8 cellular contexts compared by ENCODE assay signal in genomic region chr18:23871410-23871809, GRCh38.
DNase-seq lines count a peak whose midpoint lies in the region; ATAC-seq and TF ChIP-seq lines count a peak whose summit lies in the region.

No MANE protein-coding gene starts in this region.

- no peaks in the 10 kb centered on the region for H3K36me3 ChIP-seq in BLaER1
- H3K36me3 ChIP-seq in left ventricle myocardium inferior, result no peaks in the 10 kb centered on the region

- DNase-seq in NCI-H1105 (lab: John Stamatoyannopoulos, UW), result peak; percentile 54
- DNase-seq in activated CD8-positive, alpha-beta T cell treated with anti-CD3 and anti-CD28 coated beads, Interleukin-2, amount 10 ng/mL, durations not matched to agents 7 days and 5 days, result peak; percentile 84
- DNase-seq in left ventricle myocardium inferior, result peak; percentile 29
- no peak for DNase-seq in C1 segment of cervical spinal cord (lab: John Stamatoyannopoulos, UW)
- no peak for DNase-seq in retina

- peaks cover 79% of the 10 kb centered on the region for H3K4me1 ChIP-seq in BLaER1
- peaks cover 10% of the 10 kb centered on the region for H3K4me1 ChIP-seq in left ventricle myocardium inferior

- H3K9me3 Mint-ChIP-seq in activated CD8-positive, alpha-beta T cell treated with anti-CD3 and anti-CD28 coated beads, Interleukin-2, amount 10 ng/mL, durations not matched to agents 7 days and 5 days (ENCODE audit: insufficient read depth), result no peaks in the 10 kb centered on the region
- no peaks in the 10 kb centered on the region for H3K9me3 Mint-ChIP-seq in stimulated activated memory B cell treated with anti-CD40 and anti-IgM and Interleukin-4, amounts not matched to agents 10 μg/mL and 1 μg/mL and 100 μg/mL, for 72 hours

- H3K27me3 ChIP-seq in BLaER1 (no peaks in the 10 kb centered on the region), left ventricle myocardium inferior (ENCODE audit: low read depth) (no peaks in the 10 kb centered on the region)

- peaks cover 3% of the 10 kb centered on the region for H3K36me3 Mint-ChIP-seq in activated CD8-positive, alpha-beta T cell treated with anti-CD3 and anti-CD28 coated beads, Interleukin-2, amount 10 ng/mL, durations not matched to agents 7 days and 5 days (ENCODE audit: low read depth)
- no peaks in the 10 kb centered on the region for H3K36me3 Mint-ChIP-seq in stimulated activated memory B cell treated with anti-CD40 and anti-IgM and Interleukin-4, amounts not matched to agents 10 μg/mL and 1 μg/mL and 100 μg/mL, for 72 hours

- intact Hi-C loops in left ventricle myocardium inferior (cut with micrococcal nuclease), result no loop called here

- peak overlapping the region; percentile 80 for H3K4me2 ChIP-seq in BLaER1

- peak overlapping the region; percentile 87 for H3K27ac Mint-ChIP-seq in activated CD8-positive, alpha-beta T cell treated with anti-CD3 and anti-CD28 coated beads, Interleukin-2, amount 10 ng/mL, durations not matched to agents 7 days and 5 days
- peak overlapping the region; percentile 40 for H3K27ac Mint-ChIP-seq in stimulated activated memory B cell treated with anti-CD40 and anti-IgM and Interleukin-4, amounts not matched to agents 10 μg/mL and 1 μg/mL and 100 μg/mL, for 72 hours

- H3K4me3 ChIP-seq in BLaER1 (no peak overlapping the region), left ventricle myocardium inferior (no peak overlapping the region)

- peak overlapping the region; percentile 67 for H3K4me3 Mint-ChIP-seq in activated CD8-positive, alpha-beta T cell treated with anti-CD3 and anti-CD28 coated beads, Interleukin-2, amount 10 ng/mL, durations not matched to agents 7 days and 5 days
- H3K4me3 Mint-ChIP-seq in stimulated activated memory B cell treated with anti-CD40 and anti-IgM and Interleukin-4, amounts not matched to agents 10 μg/mL and 1 μg/mL and 100 μg/mL, for 72 hours, result no peak overlapping the region

- ATAC-seq in GM21360 (IDR thresholded peaks at IDR 0.05; ENCODE audit: unreplicated experiment), result peak; percentile 81
- peak; percentile 99 for ATAC-seq in activated CD8-positive, alpha-beta T cell treated with anti-CD3 and anti-CD28 coated beads, Interleukin-2, amount 10 ng/mL, durations not matched to agents 7 days and 5 days
- ATAC-seq in stimulated activated memory B cell treated with anti-CD40 and anti-IgM and Interleukin-4, amounts not matched to agents 10 μg/mL and 1 μg/mL and 100 μg/mL, for 72 hours, result peak; percentile 89

- CTCF ChIA-PET in activated CD8-positive, alpha-beta T cell treated with anti-CD3 and anti-CD28 coated beads, Interleukin-2, amount 10 ng/mL, durations not matched to agents 7 days and 5 days (lab: Charles Lee), result interaction anchor here (1.2 to 1.6 kb wide), 3 partner anchors 9 to 47 kb away, joined by 3 to 4 read pairs (median 4); no protein-coding TSS in a partner anchor

- H4K20me1 ChIP-seq in BLaER1, result no peaks in the 10 kb centered on the region

- H3K4me1 Mint-ChIP-seq in activated CD8-positive, alpha-beta T cell treated with anti-CD3 and anti-CD28 coated beads, Interleukin-2, amount 10 ng/mL, durations not matched to agents 7 days and 5 days (ENCODE audit: low read depth), result peaks cover 56% of the 10 kb centered on the region
- peaks cover 24% of the 10 kb centered on the region for H3K4me1 Mint-ChIP-seq in stimulated activated memory B cell treated with anti-CD40 and anti-IgM and Interleukin-4, amounts not matched to agents 10 μg/mL and 1 μg/mL and 100 μg/mL, for 72 hours

- H3K27ac ChIP-seq in BLaER1 (peak overlapping the region; percentile 19), left ventricle myocardium inferior (replicated peaks) (no peak overlapping the region)

- peaks cover 13% of the 10 kb centered on the region for H3K27me3 Mint-ChIP-seq in activated CD8-positive, alpha-beta T cell treated with anti-CD3 and anti-CD28 coated beads, Interleukin-2, amount 10 ng/mL, durations not matched to agents 7 days and 5 days (ENCODE audit: low read depth)
- H3K27me3 Mint-ChIP-seq in stimulated activated memory B cell treated with anti-CD40 and anti-IgM and Interleukin-4, amounts not matched to agents 10 μg/mL and 1 μg/mL and 100 μg/mL, for 72 hours, result no peaks in the 10 kb centered on the region

- H3K9ac ChIP-seq in BLaER1, result peak overlapping the region; percentile 5; the same call in 1 of the 2 replicates

- no peak for TF ChIP-seq CTCF in left ventricle myocardium inferior (IDR thresholded peaks at IDR 0.05; ENCODE audit: borderline replicate concordance)

- H3K9me3 ChIP-seq in BLaER1, result no peaks in the 10 kb centered on the region
- H3K9me3 ChIP-seq in left ventricle myocardium inferior (replicated peaks), result no peaks in the 10 kb centered on the region

- POLR2A ChIA-PET in activated CD8-positive, alpha-beta T cell treated with anti-CD3 and anti-CD28 coated beads, Interleukin-2, amount 10 ng/mL, durations not matched to agents 7 days and 5 days (lab: Charles Lee), result interaction anchor here (1.5 kb wide), 1 partner anchor 9 kb away, joined by 3 read pairs; no protein-coding TSS in a partner anchor

Comparison
In these comparisons a context has a peak if more than half of its experiments do, and no peak if none do; other contexts are left out.
1. DNase-seq: peak in NCI-H1105 (single experiment), activated CD8-positive, alpha-beta T cell treated with anti-CD3 and anti-CD28 coated beads, Interleukin-2, amount 10 ng/mL, durations not matched to agents 7 days and 5 days (single experiment) and left ventricle myocardium inferior (single experiment); none in C1 segment of cervical spinal cord (0 of 14) and retina (single experiment).
2. Peak in every context shown above with its lines, with median percentiles within 50 percentile points of each other: ATAC-seq.